Comparison of ENCODE assay signal across 11 cellular contexts in genomic region chr6:132713355-132714134, GRCh38. TPM values are rescaled to one million over a fixed set of nuclear protein-coding genes. Genes with fewer than 3 reads are reported as not detected.
DNase-seq lines count a peak whose midpoint lies in the region; ATAC-seq, FAIRE-seq and TF ChIP-seq lines count a peak whose summit lies in the region.
"Had no signal": no experiment of that assay in that cellular context is flagged by ENCODE, and none has a peak within 500 bp of the region (broad histone marks: within the 10 kb centered on the region; RNA-seq: fewer than 3 reads in every experiment).

A gene with protein sequence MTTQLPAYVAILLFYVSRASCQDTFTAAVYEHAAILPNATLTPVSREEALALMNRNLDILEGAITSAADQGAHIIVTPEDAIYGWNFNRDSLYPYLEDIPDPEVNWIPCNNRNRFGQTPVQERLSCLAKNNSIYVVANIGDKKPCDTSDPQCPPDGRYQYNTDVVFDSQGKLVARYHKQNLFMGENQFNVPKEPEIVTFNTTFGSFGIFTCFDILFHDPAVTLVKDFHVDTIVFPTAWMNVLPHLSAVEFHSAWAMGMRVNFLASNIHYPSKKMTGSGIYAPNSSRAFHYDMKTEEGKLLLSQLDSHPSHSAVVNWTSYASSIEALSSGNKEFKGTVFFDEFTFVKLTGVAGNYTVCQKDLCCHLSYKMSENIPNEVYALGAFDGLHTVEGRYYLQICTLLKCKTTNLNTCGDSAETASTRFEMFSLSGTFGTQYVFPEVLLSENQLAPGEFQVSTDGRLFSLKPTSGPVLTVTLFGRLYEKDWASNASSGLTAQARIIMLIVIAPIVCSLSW (minus strand): TSS chr6:132714055. CDS start chr6:132714035, 20 bp downstream.

- FAIRE-seq in GM12878 (lab: Jason Lieb, UNC): no peak
- FAIRE-seq: endothelial cell of umbilical vein had no signal

- no peak within 1 kb of the TSS for H3K27ac ChIP-seq in GM12878 (ENCODE audit: control insufficient read depth, insufficient read depth)
- peak within 1 kb of the TSS; percentile 90 for H3K27ac ChIP-seq in neutrophil

- POLR2A ChIA-PET in GM12878 (lab: Charles Lee): interaction anchor here (1.2 kb wide), 1 partner anchor 11 kb away, joined by 7 read pairs; no protein-coding TSS in a partner anchor

- H3K27me3 ChIP-seq in GM12878 (replicated peaks in 1 of 2; ENCODE audit: control insufficient read depth in 2 of 2, insufficient read depth in 2 of 2, low read length in 1 of 2) (0 out of 4 replicates have a peak, but pooled peaks cover 2% of the 10 kb centered on the region in 2 experiments), neutrophil (no peaks in the 10 kb centered on the region)

- H3K4me3 ChIP-seq in GM12878 (no peak within 1 kb of the TSS), neutrophil (ENCODE audit: low read depth in 1 of 2, low read length in 1 of 2) (peak within 1 kb of the TSS; percentile 58 to 61)

- no peak within 1 kb of the TSS for H2AFZ ChIP-seq in GM12878 (ENCODE audit: control insufficient read depth, low read depth, low read length)

- no peaks in the 10 kb centered on the region for H3K79me2 ChIP-seq in GM12878 (ENCODE audit: control insufficient read depth, insufficient read depth, low read length)

- H3K4me2 ChIP-seq in GM12878 (ENCODE audit: control insufficient read depth, insufficient read depth): no peak within 1 kb of the TSS

- no peaks in the 10 kb centered on the region for H3K9me3 ChIP-seq in GM12878 (replicated peaks; ENCODE audit: control insufficient read depth, insufficient read depth, low read length)
- H3K9me3 ChIP-seq in neutrophil: no peaks in the 10 kb centered on the region

- TF ChIP-seq POLR2A in GM12878 (IDR thresholded peaks at IDR 0.05; ENCODE audit: low read depth, low read length): no peak

- no peak for TF ChIP-seq RAD21 in GM12878 (IDR thresholded peaks at IDR 0.05; ENCODE audit: insufficient read depth, low read depth, low read length)

- CTCF ChIA-PET in GM12878 (lab: Yijun Ruan, JAX): interaction anchor here (0.6 kb wide), 1 partner anchor 19 kb away, joined by 5 read pairs; no protein-coding TSS in a partner anchor

- RAD21 ChIA-PET in GM12878 (lab: Charles Lee; ENCODE audit: unreplicated experiment): no interaction called here

- no peak within 1 kb of the TSS for H3K9ac ChIP-seq in GM12878 (ENCODE audit: control insufficient read depth, insufficient read depth, low read length)

- WGBS in GM12878 (ENCODE audit: insufficient coverage, insufficient replicate concordance, low lambda C conversion rate, missing lambda C conversion rate): 11% methylated on average over 8 of the region's 8 CpGs

- no peaks in the 10 kb centered on the region for H4K20me1 ChIP-seq in GM12878 (ENCODE audit: control insufficient read depth, insufficient read depth)

- intact Hi-C loops in GM12878 (cut with micrococcal nuclease; ENCODE audit: unreplicated experiment): no loop called here

- no peak for TF ChIP-seq EP300 in GM12878 (IDR thresholded peaks at IDR 0.05; ENCODE audit: borderline replicate concordance in 1 of 2, control insufficient read depth in 1 of 2, low read depth in 2 of 2, low read length in 2 of 2)

- no peaks in the 10 kb centered on the region for H3K4me1 ChIP-seq in GM12878 (ENCODE audit: control insufficient read depth, insufficient read depth, low read length)
- peaks cover 64 to 76% of the 10 kb centered on the region in 2 experiments for H3K4me1 ChIP-seq in neutrophil (ENCODE audit: control insufficient read depth in 1 of 2, insufficient read depth in 1 of 2, low read depth in 1 of 2, low read length in 1 of 2)

- no TSS peak for BruUV-seq in GM12878 (replicated peaks; lab: Mats Ljungman, UMichigan)

- ATAC-seq in GM18511 (IDR thresholded peaks at IDR 0.05; ENCODE audit: unreplicated experiment) (peak; percentile 90), HG03139 (IDR thresholded peaks at IDR 0.05; ENCODE audit: unreplicated experiment) (peak; percentile 72), GM12878 (peak; percentile 73)
- ATAC-seq: activated T-cell treated with anti-CD3 and anti-CD28 coated beads, Interleukin-2, amount 50 U/mL, for 72 hours had no signal

- TF ChIP-seq CTCF in GM12878 (IDR thresholded peaks at IDR 0.05 in 2 of 3, conservative IDR thresholded peaks at IDR 0.05 in 1 of 3; ENCODE audit: control insufficient read depth in 2 of 3, extremely low read depth in 1 of 3, insufficient read depth in 1 of 3, low read depth in 3 of 3, low read length in 3 of 3) (no peak), neutrophil (IDR thresholded peaks at IDR 0.05) (no peak)

- no peak for DNase-seq in GM12878 (ENCODE audit: low read depth, low spot score)
- no peak for DNase-seq in NCI-H2081 (lab: John Stamatoyannopoulos, UW)
- DNase-seq in EL: no peak
- no peak for DNase-seq in stimulated activated CD4-positive, alpha-beta T cell treated with anti-CD3 and anti-CD28 coated beads, Interleukin-4, amount 100 ng/mL, for 1 hour
- no peak for DNase-seq in cerebellar nuclear complex (lab: John Stamatoyannopoulos, UW)
- DNase-seq: activated T-cell treated with anti-CD3 and anti-CD28 coated beads, Interleukin-2, amount 50 U/mL, for 72 hours had no signal

- SMC1A ChIA-PET in GM12878 (lab: Charles Lee; ENCODE audit: uncharacterized antibody, unreplicated experiment): interaction anchor here (0.6 to 3.2 kb wide), 4 partner anchors 11 to 54 kb away, joined by 3 to 13 read pairs (median 4); no protein-coding TSS in a partner anchor

- H3K36me3 ChIP-seq in GM12878 (ENCODE audit: control insufficient read depth in 2 of 2, insufficient read depth in 2 of 2, low read length in 1 of 2) (no peaks in the 10 kb centered on the region), neutrophil (no peaks in the 10 kb centered on the region)

- in situ Hi-C loops in GM12878 (cut with MboI): no loop called here

TF ChIP-seq in GM12878, 131 proteins besides CTCF, POLR2A, EP300 and RAD21:
- TF ChIP-seq NR2C1 (IDR thresholded peaks at IDR 0.05) (no peak), KAT2A (conservative IDR thresholded peaks at IDR 0.05; ENCODE audit: control insufficient read depth, low read depth, low read length) (no peak), SPI1 (IDR thresholded peaks at IDR 0.05; ENCODE audit: borderline replicate concordance, insufficient read depth, low read depth, low read length) (peak; percentile 84; the same call in 1 of the 2 replicates), HCFC1 (IDR thresholded peaks at IDR 0.05; ENCODE audit: low read length) (no peak), MTA2 (IDR thresholded peaks at IDR 0.05; ENCODE audit: low read depth) (0 out of 2 replicates have a peak, but pooled peaks have one; percentile 38), PRDM15 (CRISPR knock-in tag; IDR thresholded peaks at IDR 0.05) (no peak), MEF2B (IDR thresholded peaks at IDR 0.05; ENCODE audit: partially characterized antibody, poor library complexity, severe bottlenecking) (peak; percentile 13)

RNA-seq across cellular contexts. Expression of the gene that starts here (rescaled TPM):
- total RNA-seq in GM12878 (2013; cell fraction: nucleolus; rRNA removed): not detected in 2 replicates
- total RNA-seq in GM12878 (2014; rRNA removed) (0.05 TPM in 1 of 2 replicates, not detected in the other), GM12878 (2014; rRNA removed; fragmentation: Illumina TruSeq; extraction: Trizol) (not detected in 2 replicates), GM12878 (2021) (not detected in 2 replicates)
- not detected for polyA plus RNA-seq in GM12878 (2011; ENCODE audit: low read depth)
- polyA plus RNA-seq in GM12878 (2011; rRNA removed) (not detected in 2 replicates), GM12878 (2014; fragmentation: Illumina TruSeq; extraction: Trizol) (not detected in 2 replicates), GM12878 (2014; fragmentation: Nextera tagmentation; extraction: Ambion mirVana) (not detected), GM12878 (2014; rRNA removed) (not detected in 2 replicates), GM12878 (2016; fragmentation: Nextera tagmentation; extraction: Ambion mirVana) (not detected)
- polyA plus RNA-seq in GM12878 (2011; cell fraction: cytosol; rRNA removed): not detected in 2 replicates
- polyA plus RNA-seq in GM12878 (2011; cell fraction: nucleus; rRNA removed): not detected in 2 replicates
- polyA plus RNA-seq in GM12878 (2012): not detected in 2 replicates
- polyA minus RNA-seq in GM12878 (2011; rRNA and poly(A)+ RNA removed): not detected in 2 replicates
- polyA minus RNA-seq in GM12878 (2011; cell fraction: cytosol; rRNA and poly(A)+ RNA removed): not detected in 2 replicates
- not detected in 2 replicates for polyA minus RNA-seq in GM12878 (2011; cell fraction: nucleus; rRNA and poly(A)+ RNA removed)
- total RNA-seq: activated T-cell treated with anti-CD3 and anti-CD28 coated beads, Interleukin-2, amount 50 U/mL, for 72 hours; endothelial cell of umbilical vein; neural crest cell had no signal
- polyA plus RNA-seq: endothelial cell of umbilical vein had no signal

Comparison
In these comparisons a context has a peak if more than half of its experiments do, and no peak if none do; other contexts are left out.
1. Peak in ATAC-seq in GM12878; RNA of the gene not detected or under 1 TPM.